22 cellular contexts compared by ENCODE assay signal in the genomic region with DNA sequence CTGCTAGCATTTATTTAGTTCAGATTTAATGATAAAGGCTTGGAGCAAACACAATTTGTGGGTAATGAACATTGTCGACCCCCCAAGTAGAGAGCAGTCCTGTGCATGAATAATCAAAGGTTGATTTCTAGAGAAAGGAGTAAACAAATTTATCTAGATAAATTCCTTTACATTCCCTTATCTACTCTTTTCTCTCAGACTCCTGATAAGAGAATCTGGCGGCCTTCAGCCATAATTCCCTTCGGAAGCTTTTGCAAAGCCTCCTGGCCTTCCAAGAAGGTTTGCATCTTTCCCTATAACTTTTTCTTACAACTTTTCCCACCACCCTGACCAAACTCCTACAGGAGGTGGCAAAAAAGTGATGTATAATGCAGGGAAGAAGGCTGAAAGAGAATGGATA. TPM values are rescaled to one million over a fixed set of nuclear protein-coding genes. Genes with fewer than 3 reads are reported as not detected.
A peak's percentile ranks its signal among the peaks of the same experiment; 100 is the strongest.
DNase-seq lines count a peak whose midpoint lies in the region; FAIRE-seq and TF ChIP-seq lines count a peak whose summit lies in the region.
"Had no signal": no experiment of that assay in that cellular context is flagged by ENCODE, and none has a peak within 500 bp of the region (broad histone marks: within the 10 kb centered on the region; RNA-seq: fewer than 3 reads in every experiment).

No MANE protein-coding gene starts in this region.

- H3K36me3 ChIP-seq in trophoblast cell (ENCODE audit: control insufficient read depth in 1 of 2, insufficient read depth in 2 of 2, low read length in 2 of 2), result peaks cover 0 to 3% of the 10 kb centered on the region in 2 experiments
- H3K36me3 ChIP-seq: BE2C had no signal

- no peak overlapping the region for H2AK5ac ChIP-seq in trophoblast cell (ENCODE audit: low read length)

- no peak overlapping the region for H3K9ac ChIP-seq in trophoblast cell (ENCODE audit: low read length)
- H3K9ac ChIP-seq: BLaER1 had no signal

- H2AFZ ChIP-seq in trophoblast cell (ENCODE audit: insufficient read depth, low read length, poor library complexity), result no peak overlapping the region

- peaks cover 0 to 2% of the 10 kb centered on the region in 2 experiments for H3K4me1 ChIP-seq in trophoblast cell (ENCODE audit: control insufficient read depth in 1 of 2, insufficient read depth in 2 of 2, low read length in 2 of 2)
- H3K4me1 ChIP-seq: BE2C, BLaER1 had no signal

- H3K27me3 ChIP-seq in trophoblast cell (ENCODE audit: insufficient read depth, low read length), result no peaks in the 10 kb centered on the region
- H3K27me3 ChIP-seq: BE2C, BLaER1 had no signal

- no peak overlapping the region for H2BK120ac ChIP-seq in trophoblast cell (ENCODE audit: insufficient read depth, low read length, poor library complexity)

- no peaks in the 10 kb centered on the region for H3K79me1 ChIP-seq in trophoblast cell (ENCODE audit: low read length)

- no peaks in the 10 kb centered on the region for H3K9me3 ChIP-seq in trophoblast cell (ENCODE audit: insufficient read depth, low read depth, low read length)
- H3K9me3 ChIP-seq: BE2C, BLaER1 had no signal

- no peak for DNase-seq in H54 (ENCODE audit: insufficient read length, low spot score)
- peak; percentile 58 for DNase-seq in amniotic epithelial cell (ENCODE audit: low read depth)
- DNase-seq in iPS-NIHi7 (ENCODE audit: extremely low spot score), result no peak
- DNase-seq in trophoblast cell, result no peak
- no peak for DNase-seq in NOMO-1 treated with dmso at 0.1 percent for 144 hours (lab: John Stamatoyannopoulos, UW; ENCODE audit: unreplicated experiment)
- DNase-seq: 8988T; ACHN; BE2C; C1 segment of cervical spinal cord; Calu3; CD4-positive, alpha-beta memory T cell; CD4-positive, CD25-positive, alpha-beta regulatory T cell; CD8-positive, alpha-beta memory T cell; COR-L47; DMS79 treated with DMSO at 0.1 percent for 48 hours; GF-D8 had no signal

- no peak overlapping the region for H4K91ac ChIP-seq in trophoblast cell (ENCODE audit: low read depth, low read length)

- no peak overlapping the region for H3K18ac ChIP-seq in trophoblast cell (ENCODE audit: low read length)

- no peak overlapping the region for H4K12ac ChIP-seq in trophoblast cell (ENCODE audit: low read depth, low read length)

- H2BK5ac ChIP-seq in trophoblast cell (ENCODE audit: low read depth, low read length, poor library complexity), result no peak overlapping the region

- no peak for TF ChIP-seq POLR2A in H54 (IDR thresholded peaks at IDR 0.05; ENCODE audit: low read depth, low read length)

- H3K27ac ChIP-seq in trophoblast cell (ENCODE audit: low read depth, low read length), result no peak overlapping the region
- H3K27ac ChIP-seq: BLaER1 had no signal

- H3K4me3 ChIP-seq in trophoblast cell (ENCODE audit: low read depth, low read length), result no peak overlapping the region
- H3K4me3 ChIP-seq: BLaER1 had no signal

- no CpG with 5 or more reads among the region's 3 CpGs for WGBS in trophoblast cell (ENCODE audit: extremely low coverage, insufficient coverage, insufficient read length)

- no peak overlapping the region for H3K14ac ChIP-seq in trophoblast cell (ENCODE audit: low read length)

- H4K8ac ChIP-seq in trophoblast cell (ENCODE audit: low read depth, low read length), result no peak overlapping the region

- no peak overlapping the region for H2BK12ac ChIP-seq in trophoblast cell (ENCODE audit: low read length)

- peak; percentile 36 for FAIRE-seq in H54 (lab: Jason Lieb, UNC)
- FAIRE-seq: A204.1, D721Med, G401.6, GM12891, GM18507 had no signal

- H3K23ac ChIP-seq in trophoblast cell (ENCODE audit: low read length), result no peak overlapping the region

- no peak overlapping the region for H3K4ac ChIP-seq in trophoblast cell (ENCODE audit: low read depth, low read length)

- no peak overlapping the region for H3K4me2 ChIP-seq in trophoblast cell (ENCODE audit: low read length)
- H3K4me2 ChIP-seq: BLaER1 had no signal

- H3K79me2 ChIP-seq in trophoblast cell (ENCODE audit: control insufficient read depth, insufficient read depth, low read length, poor library complexity), result no peaks in the 10 kb centered on the region

RNA-seq across cellular contexts. Expression of a gene that starts 42.1 kb away (rescaled TPM):
- 19.1 and 21.4 TPM in 2 replicates for polyA plus RNA-seq in trophoblast cell (2013)

RNA-seq across cellular contexts. Expression of a gene that starts 42.3 kb away (rescaled TPM):
- 9.4 and 9.8 TPM in 2 replicates for polyA plus RNA-seq in trophoblast cell (2013)
